Comparison of ENCODE assay signal across 8 cellular contexts in the genomic region with DNA sequence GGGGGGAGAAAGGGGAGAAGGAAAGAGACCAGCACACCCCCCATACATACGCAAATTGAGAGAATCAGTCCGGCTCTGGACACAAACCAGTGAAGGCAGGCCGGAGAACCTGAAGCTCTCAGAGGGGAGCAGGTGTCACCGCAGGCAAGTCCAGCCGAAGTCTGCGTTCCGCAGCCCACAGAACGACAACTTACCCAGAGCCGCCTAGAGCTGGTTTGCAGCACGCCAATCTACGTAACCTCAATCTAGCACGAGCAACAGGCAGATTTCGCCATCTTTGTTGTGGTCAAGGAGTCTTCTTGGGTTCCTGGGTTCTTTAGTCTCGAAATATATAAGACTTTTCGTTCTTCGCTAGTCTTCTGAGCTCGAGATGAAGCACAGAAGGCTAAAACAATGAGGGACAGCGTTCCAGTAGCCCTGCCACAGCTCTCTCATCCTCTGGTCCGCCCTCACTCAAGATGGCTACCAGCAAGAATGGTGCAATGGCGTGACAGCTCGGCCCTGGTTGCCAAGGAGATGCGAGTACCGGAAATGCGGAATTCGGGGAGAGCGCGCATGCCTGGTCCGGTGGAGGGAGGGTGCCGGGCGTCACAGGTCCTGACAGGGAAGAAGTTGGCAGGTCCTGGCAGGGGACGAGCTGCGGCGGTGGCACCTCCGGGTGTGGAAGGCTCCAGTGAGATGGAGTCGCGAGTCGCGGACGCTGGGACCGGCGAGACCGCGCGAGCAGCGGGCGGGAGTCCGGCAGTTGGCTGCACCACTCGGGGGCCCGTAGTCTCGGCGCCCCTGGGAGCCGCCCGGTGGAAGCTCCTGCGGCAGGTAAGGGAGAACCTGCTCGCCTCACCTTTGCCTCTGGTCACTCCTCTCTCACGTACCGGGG. TPM values are rescaled to one million over a fixed set of nuclear protein-coding genes. Genes with fewer than 3 reads are reported as not detected.
DNase-seq lines count a peak whose midpoint lies in the region; ATAC-seq, FAIRE-seq and TF ChIP-seq lines count a peak whose summit lies in the region.

A gene (plus strand): TSS at position 618 of the 877 bp plus-strand sequence.
A gene (minus strand): TSS at position 165 of the 877 bp plus-strand sequence. CDS start 15,152 bp downstream, outside the sequence.

- no peaks in the 10 kb centered on the region for H3K36me3 ChIP-seq in body of pancreas (replicated peaks in 1 of 2; ENCODE audit: insufficient read depth in 1 of 2, low read depth in 2 of 2)
- no peaks in the 10 kb centered on the region for H3K36me3 ChIP-seq in sigmoid colon

- WGBS in body of pancreas, 2 donors = 0% methylated on average over 16 to 57 of the region's 57 CpGs
- WGBS in sigmoid colon, 2 donors = 0% methylated on average over 57 of the region's 57 CpGs

- TF ChIP-seq CTCF in body of pancreas (IDR thresholded peaks at IDR 0.05) = peak in 2 of 7 experiments; percentile 6 to 15
- no peak for TF ChIP-seq CTCF in sigmoid colon (IDR thresholded peaks at IDR 0.05)

- peak; percentile 86 for FAIRE-seq in TTC549 (lab: Jason Lieb, UNC)

- H3K27me3 ChIP-seq in body of pancreas (no peaks in the 10 kb centered on the region), sigmoid colon (no peaks in the 10 kb centered on the region)

- H3K4me3 ChIP-seq in body of pancreas (peak within 1 kb of the TSS; percentile 68 to 84), sigmoid colon (peak within 1 kb of the TSS; percentile 82 to 98 (median 92))

- peak; percentile 67 to 93 (median 93) for TF ChIP-seq POLR2A in body of pancreas (IDR thresholded peaks at IDR 0.05)
- peak; percentile 48 to 60 for TF ChIP-seq POLR2A in sigmoid colon (IDR thresholded peaks at IDR 0.05)

- peak in 2 of 4 donors; percentile 41 to 66 for TF ChIP-seq EP300 in sigmoid colon (IDR thresholded peaks at IDR 0.05)

- H3K9me3 ChIP-seq in body of pancreas = no peaks in the 10 kb centered on the region
- no peaks in the 10 kb centered on the region for H3K9me3 ChIP-seq in sigmoid colon

- ATAC-seq in GM18520 (IDR thresholded peaks at IDR 0.05; ENCODE audit: unreplicated experiment) (peak; percentile 62), HG03064 (IDR thresholded peaks at IDR 0.05; ENCODE audit: low read depth, unreplicated experiment) (peak; percentile 66), body of pancreas (peak; percentile 97)

- H3K27ac ChIP-seq in body of pancreas (peak within 1 kb of the TSS; percentile 86 to 98 (median 96)), sigmoid colon (peak within 1 kb of the TSS; percentile 86 to 95 (median 91))

- H3K4me1 ChIP-seq in body of pancreas (peaks cover 44% of the 10 kb centered on the region), sigmoid colon (peaks cover 0 to 38% (median 27%) of the 10 kb centered on the region in 4 donors)

- intact Hi-C loops in body of pancreas (cut with DNase I) (no loop called here), sigmoid colon (cut with DNase I) (loop anchor here (2.0 to 10.0 kb wide), 4 partner anchors 117 to 364 kb away; a partner anchor contains a TSS)

- DNase-seq in 8988T (peak; percentile 79), NCI-H2107 treated with DMSO at 0.1 percent for 48 hours (lab: John Stamatoyannopoulos, UW; ENCODE audit: unreplicated experiment) (peak; percentile 97), body of pancreas (peak; percentile 99), iPS DF 4.7 (ENCODE audit: extremely low read depth, low spot score) (peak; percentile 91), sigmoid colon (peak; percentile 99)

RNA-seq across cellular contexts. Expression of the first gene that starts in this region (rescaled TPM):
- 10 to 100 TPM; 18.4 to 23.4 TPM for total RNA-seq in body of pancreas
- total RNA-seq in sigmoid colon = 10 to 100 TPM; 11.6 to 15.6 (median 13.5) TPM
- 10 to 100 TPM in 1 of 3 donors, 1 to 10 TPM in 2; 6.1 to 10.2 (median 6.2) TPM for polyA plus RNA-seq in sigmoid colon

RNA-seq across cellular contexts. Expression of the second gene that starts in this region (rescaled TPM):
- 10 to 100 TPM; 24.4 to 46.5 TPM for total RNA-seq in body of pancreas
- total RNA-seq in sigmoid colon = 10 to 100 TPM; 41.5 to 52.6 (median 48.1) TPM
- polyA plus RNA-seq in sigmoid colon = 10 to 100 TPM in 2 of 3 donors, 1 to 10 TPM in 1; 6.6 to 14.6 (median 10.2) TPM

Comparison
In these comparisons a context has a peak if more than half of its experiments do, and no peak if none do; other contexts are left out.
1. Peak in every context shown above with its lines: DNase-seq, ATAC-seq, H3K4me3 ChIP-seq and H3K27ac ChIP-seq.